22 cellular contexts compared by ENCODE assay signal in genomic region chr11:30422828-30423648, GRCh38.
DNase-seq lines count a peak whose midpoint lies in the region; ATAC-seq and TF ChIP-seq lines count a peak whose summit lies in the region.
"Had no signal": no experiment of that assay in that cellular context is flagged by ENCODE, and none has a peak within 500 bp of the region (broad histone marks: within the 10 kb centered on the region; RNA-seq: fewer than 3 reads in every experiment).

No MANE protein-coding gene starts in this region.

- ATAC-seq in left colon: peak; percentile 86
- ATAC-seq in psoas muscle: peak in 3 of 4 donors; percentile 29 to 51 (median 36)
- no peak for ATAC-seq in upper lobe of right lung
- ATAC-seq in HG02970 (IDR thresholded peaks at IDR 0.05; ENCODE audit: low FRiP score, unreplicated experiment): no peak
- no peak for ATAC-seq in Right ventricle myocardium superior (ENCODE audit: poor library complexity)
- ATAC-seq: K562, lower lobe of right lung had no signal

- no peak overlapping the region for H3K4me3 ChIP-seq in HEK293 (ENCODE audit: low read depth, low read length)
- H3K4me3 ChIP-seq in psoas muscle: no peak overlapping the region
- H3K4me3 ChIP-seq in upper lobe of right lung: no peak overlapping the region
- H3K4me3 ChIP-seq: esophagus squamous epithelium, K562, lower lobe of right lung, spleen had no signal

- WGBS in psoas muscle, 3 donors: 23 to 30% (median 24%) methylated on average over 9 of the region's 9 CpGs

- H3K27me3 ChIP-seq in psoas muscle (ENCODE audit: insufficient read depth in 3 of 3, low read length in 2 of 3) (no peaks in the 10 kb centered on the region), upper lobe of right lung (no peaks in the 10 kb centered on the region)
- H3K27me3 ChIP-seq: esophagus squamous epithelium, spleen had no signal

- H3K4me1 ChIP-seq in HEK293 (ENCODE audit: control insufficient read depth, insufficient read depth, low read length) (no peaks in the 10 kb centered on the region), psoas muscle (peaks cover 22% of the 10 kb centered on the region), upper lobe of right lung (no peaks in the 10 kb centered on the region)
- H3K4me1 ChIP-seq: lower lobe of right lung, spleen had no signal

- CTCF ChIA-PET in HEK293 (lab: Yijun Ruan, JAX): interaction anchor here (0.6 to 0.7 kb wide), 3 partner anchors 11 to 436 kb away, joined by 3 read pairs; no protein-coding TSS in a partner anchor

- intact Hi-C loops in left colon (cut with DNase I, micrococcal nuclease): no loop called here
- intact Hi-C loops in psoas muscle (cut with DNase I): no loop called here
- intact Hi-C loops in upper lobe of right lung (cut with DNase I): no loop called here
- intact Hi-C loops in Right ventricle myocardium superior (cut with DNase I): no loop called here

- no peak overlapping the region for H3K27ac ChIP-seq in HEK293 (ENCODE audit: extremely low read depth, low read depth, low read length)
- H3K27ac ChIP-seq in VCaP: peak overlapping the region; percentile 93
- H3K27ac ChIP-seq in psoas muscle: no peak overlapping the region
- no peak overlapping the region for H3K27ac ChIP-seq in upper lobe of right lung
- H3K27ac ChIP-seq: esophagus squamous epithelium, lower lobe of right lung, spleen had no signal

- DNase-seq in left colon (peak; percentile 26 to 59), psoas muscle (no peak), upper lobe of right lung (no peak), Right ventricle myocardium superior (no peak)
- DNase-seq: activated CD4-positive, alpha-beta T cell treated with anti-CD3 and anti-CD28 coated beads, Interleukin-2, amount 10 ng/mL, durations not matched to agents 24 days and 14 days; activated naive CD4-positive, alpha-beta T cell; anterior cingulate cortex; DND-41; effector memory CD4-positive, alpha-beta T cell; esophagus squamous epithelium; HFFc6; lower lobe of right lung; NCI-H1930; NCI-H226; RPMI8226; spleen; stimulated activated CD8-positive, alpha-beta memory T cell treated with anti-CD3 and anti-CD28 coated beads, Interleukin-4, amount 100 ng/mL, for 48 hours; substantia nigra had no signal

- TF ChIP-seq CTCF in HEK293 (tag by site-specific recombination; IDR thresholded peaks at IDR 0.05): no peak
- no peak for TF ChIP-seq CTCF in VCaP (conservative IDR thresholded peaks at IDR 0.05)
- no peak for TF ChIP-seq CTCF in psoas muscle (IDR thresholded peaks at IDR 0.05)
- TF ChIP-seq CTCF in upper lobe of right lung (IDR thresholded peaks at IDR 0.05): no peak

- POLR2A ChIA-PET in HEK293 (lab: Yijun Ruan, JAX): no interaction called here

- H3K36me3 ChIP-seq in HEK293 (ENCODE audit: control insufficient read depth in 2 of 2, insufficient read depth in 1 of 2, low read length in 2 of 2) (no peaks in the 10 kb centered on the region), psoas muscle (ENCODE audit: insufficient read depth in 1 of 2, low read depth in 1 of 2) (no peaks in the 10 kb centered on the region), upper lobe of right lung (no peaks in the 10 kb centered on the region)
- H3K36me3 ChIP-seq: esophagus squamous epithelium, lower lobe of right lung, spleen had no signal

- no peaks in the 10 kb centered on the region for H3K9me3 ChIP-seq in HEK293 (ENCODE audit: control insufficient read depth, insufficient read depth, low read depth, low read length)
- H3K9me3 ChIP-seq in psoas muscle: no peaks in the 10 kb centered on the region
- no peaks in the 10 kb centered on the region for H3K9me3 ChIP-seq in upper lobe of right lung
- H3K9me3 ChIP-seq: esophagus squamous epithelium, lower lobe of right lung, spleen had no signal

TF ChIP-seq in HEK293, 187 proteins besides CTCF, POLR2A, EP300 and RAD21:
- TF ChIP-seq WT1 (tag by site-specific recombination; IDR thresholded peaks at IDR 0.05) (peak; percentile 95), ZNF18 (tag by site-specific recombination; IDR thresholded peaks at IDR 0.05) (no peak)
TF ChIP-seq in HEK293: peak in this region for 1.

Comparison
In these comparisons a context has a peak if more than half of its experiments do, and no peak if none do; other contexts are left out.
1. ATAC-seq: peak in left colon (single experiment) and psoas muscle (3 of 4); none in upper lobe of right lung (single experiment), HG02970 (single experiment) and Right ventricle myocardium superior (single experiment).
2. DNase-seq: peak in left colon (2 of 2); none in psoas muscle (0 of 2), upper lobe of right lung (single experiment) and Right ventricle myocardium superior (single experiment).